9 cellular contexts compared by ENCODE assay signal in genomic region chr1:28573564-28573963, GRCh38. TPM values are rescaled to one million over a fixed set of nuclear protein-coding genes. Genes with fewer than 3 reads are reported as not detected.
"Had no signal": no experiment of that assay in that cellular context is flagged by ENCODE, and none has a peak within 500 bp of the region (broad histone marks: within the 10 kb centered on the region; RNA-seq: fewer than 3 reads in every experiment).

No MANE protein-coding gene starts in this region.

- H3K27ac Mint-ChIP-seq: IgD-negative memory B cell had no signal

- H3K4me3 ChIP-seq: GM23248, HAP-1 had no signal

- ATAC-seq: HCT116, HepG2 had no signal

- H3K4me3 Mint-ChIP-seq: IgD-negative memory B cell had no signal

- H3K27ac ChIP-seq: GM23248 had no signal

- H3K9me3 Mint-ChIP-seq: IgD-negative memory B cell had no signal

- H3K27me3 Mint-ChIP-seq: IgD-negative memory B cell had no signal

- H3K36me3 Mint-ChIP-seq: IgD-negative memory B cell had no signal

- H3K9me3 ChIP-seq: HAP-1 had no signal

- DNase-seq: GOT3, H7, KG1 had no signal

RNA-seq across cellular contexts. Expression of gene RAB42, which starts 18.5 kb away (rescaled TPM):
- total RNA-seq: H4 had no signal
